ENCODE assay signal across 9 cellular contexts in the genomic region with DNA sequence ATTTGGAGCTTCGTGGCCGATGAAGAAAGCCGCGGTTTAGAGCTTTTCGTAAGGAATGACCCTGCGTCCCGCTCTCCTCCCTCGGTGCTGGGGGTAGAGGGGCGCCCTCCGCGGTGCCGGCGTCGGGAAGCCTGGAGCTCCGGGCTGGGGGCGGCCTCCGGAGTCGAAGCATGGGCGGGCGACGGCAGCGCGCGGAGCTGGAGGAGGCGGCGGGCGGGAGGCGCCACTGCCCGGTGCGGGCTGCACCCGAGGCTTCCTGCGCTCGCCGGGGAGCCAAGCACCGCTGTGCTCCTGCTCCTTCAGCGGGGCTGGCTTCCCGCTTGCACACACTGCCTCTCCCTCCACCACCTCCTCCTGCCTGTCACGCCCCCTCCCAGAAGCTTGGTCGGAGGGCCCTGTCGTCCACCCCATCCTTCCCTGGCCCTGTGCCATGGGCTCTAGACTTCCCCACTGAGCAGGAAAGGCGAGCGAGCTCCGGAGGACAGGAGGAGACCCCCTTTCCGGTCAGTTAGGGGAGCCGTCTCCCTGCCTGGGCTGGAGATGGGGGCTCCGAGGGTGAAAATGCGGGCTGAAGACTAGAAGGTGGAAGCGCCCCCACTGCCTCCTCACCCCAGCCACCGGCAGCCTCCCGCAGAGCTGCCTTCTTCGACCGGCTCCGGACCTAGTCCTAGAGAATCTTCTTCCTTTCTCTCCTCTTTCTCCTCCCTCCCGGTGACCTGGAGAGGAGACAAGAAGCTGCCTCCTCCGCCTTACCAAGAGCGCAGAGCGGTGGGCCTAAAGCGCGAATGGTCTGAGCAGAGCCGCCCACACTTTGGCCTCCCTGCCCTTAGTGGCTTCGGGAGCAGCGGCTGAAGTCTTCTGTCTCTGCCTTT. TPM values are rescaled to one million over a fixed set of nuclear protein-coding genes. Genes with fewer than 3 reads are reported as not detected.
DNase-seq lines count a peak whose midpoint lies in the region; ATAC-seq, FAIRE-seq and TF ChIP-seq lines count a peak whose summit lies in the region.
"Had no signal": no experiment of that assay in that cellular context is flagged by ENCODE, and none has a peak within 500 bp of the region (broad histone marks: within the 10 kb centered on the region; RNA-seq: fewer than 3 reads in every experiment).

No MANE protein-coding gene starts in this region.

- peak overlapping the region; percentile 94 for H3K4me2 ChIP-seq in astrocyte (ENCODE audit: low read length)

- no peak for TF ChIP-seq POLR2A in testis (IDR thresholded peaks at IDR 0.05)

- intact Hi-C loops in testis (cut with DNase I; ENCODE audit: low total_unique reads): no loop called here

- peaks cover 14% of the 10 kb centered on the region for H3K79me2 ChIP-seq in astrocyte (ENCODE audit: insufficient read depth, low read length)

- H4K20me1 ChIP-seq in astrocyte (ENCODE audit: insufficient read depth, low read length): no peaks in the 10 kb centered on the region

- no peaks in the 10 kb centered on the region for H3K9me3 ChIP-seq in astrocyte (ENCODE audit: insufficient read depth, low read depth, low read length)
- H3K9me3 ChIP-seq in iPS-15b (ENCODE audit: control insufficient read depth, insufficient read depth, low read length): no peaks in the 10 kb centered on the region
- H3K9me3 ChIP-seq in testis: no peaks in the 10 kb centered on the region

- no peaks in the 10 kb centered on the region for H3K4me1 Mint-ChIP-seq in T-helper 2 cell treated with Interferon-gamma antibody and Interleukin-4, amounts not matched to agents 5 μg/mL and 100 μg/mL, for 36 hours (ENCODE audit: low read depth)
- peaks cover 6% of the 10 kb centered on the region for H3K4me1 Mint-ChIP-seq in astrocyte (ENCODE audit: low read depth, unreplicated experiment)

- H3K27me3 ChIP-seq in astrocyte (ENCODE audit: insufficient read depth, low read length) (peaks cover 11% of the 10 kb centered on the region), iPS-15b (ENCODE audit: control insufficient read depth, insufficient read depth, low read length) (peaks cover 60% of the 10 kb centered on the region), testis (no peaks in the 10 kb centered on the region)

- no peak overlapping the region for H3K27ac Mint-ChIP-seq in T-helper 2 cell treated with Interferon-gamma antibody and Interleukin-4, amounts not matched to agents 5 μg/mL and 100 μg/mL, for 36 hours
- H3K27ac Mint-ChIP-seq in astrocyte (ENCODE audit: unreplicated experiment): no peak overlapping the region

- FAIRE-seq in astrocyte (lab: Jason Lieb, UNC): no peak
- FAIRE-seq: K562 had no signal

- H3K9ac ChIP-seq in astrocyte (ENCODE audit: low read length) (peak overlapping the region; percentile 80), iPS-15b (ENCODE audit: low read depth, low read length) (no peak overlapping the region)

- peaks cover 42% of the 10 kb centered on the region for H3K27me3 Mint-ChIP-seq in T-helper 2 cell treated with Interferon-gamma antibody and Interleukin-4, amounts not matched to agents 5 μg/mL and 100 μg/mL, for 36 hours (ENCODE audit: low read depth)
- H3K27me3 Mint-ChIP-seq in astrocyte (ENCODE audit: low read depth, unreplicated experiment): peaks cover 38% of the 10 kb centered on the region

- DNase-seq in T-helper 2 cell treated with Interferon-gamma antibody and Interleukin-4, amounts not matched to agents 5 μg/mL and 100 μg/mL, for 36 hours (ENCODE audit: low spot score): no peak
- DNase-seq in T-helper 2 cell: no peak
- DNase-seq in astrocyte (ENCODE audit: low read depth): peak; percentile 51
- peak; percentile 17 for DNase-seq in testis
- DNase-seq in activated T-cell treated with anti-CD3 and anti-CD28 coated beads for 4 hours: no peak
- no peak for DNase-seq in DMS53 treated with DMSO at 0.1 percent for 48 hours (lab: John Stamatoyannopoulos, UW; ENCODE audit: unreplicated experiment)

- no peak for ATAC-seq in GM19452 (IDR thresholded peaks at IDR 0.05; ENCODE audit: unreplicated experiment)
- ATAC-seq: K562 had no signal

- H3K4me3 Mint-ChIP-seq in T-helper 2 cell treated with Interferon-gamma antibody and Interleukin-4, amounts not matched to agents 5 μg/mL and 100 μg/mL, for 36 hours: peak overlapping the region; percentile 2
- peak overlapping the region; percentile 83 for H3K4me3 Mint-ChIP-seq in astrocyte (ENCODE audit: unreplicated experiment)

- no peaks in the 10 kb centered on the region for H3K36me3 ChIP-seq in astrocyte (ENCODE audit: insufficient read depth, low read length)
- no peaks in the 10 kb centered on the region for H3K36me3 ChIP-seq in iPS-15b (ENCODE audit: control insufficient read depth, insufficient read depth, low read length)
- H3K36me3 ChIP-seq in testis (ENCODE audit: low read depth, missing control alignments): no peaks in the 10 kb centered on the region

- WGBS in testis, 2 donors: 7 to 8% methylated on average over 16 to 62 of the region's 62 CpGs

- TF ChIP-seq CTCF in astrocyte (IDR thresholded peaks at IDR 0.05; ENCODE audit: insufficient read depth, low read depth, low read length) (no peak), testis (IDR thresholded peaks at IDR 0.05) (no peak)

- H3K4me1 ChIP-seq in astrocyte (ENCODE audit: insufficient read depth, low read length): peaks cover 38% of the 10 kb centered on the region
- peaks cover 6% of the 10 kb centered on the region for H3K4me1 ChIP-seq in iPS-15b (ENCODE audit: control insufficient read depth, insufficient read depth, low read length)
- no peaks in the 10 kb centered on the region for H3K4me1 ChIP-seq in testis

- H3K27ac ChIP-seq in astrocyte (ENCODE audit: low read depth, low read length) (peak overlapping the region; percentile 69), testis (no peak overlapping the region)

- H3K4me3 ChIP-seq in astrocyte (ENCODE audit: insufficient read depth, low read depth, low read length) (peak overlapping the region; percentile 65), iPS-15b (ENCODE audit: low read depth, low read length) (peak overlapping the region; percentile 63), testis (peak overlapping the region; percentile 36 to 38)
- H3K4me3 ChIP-seq: K562 had no signal

- no peaks in the 10 kb centered on the region for H3K36me3 Mint-ChIP-seq in T-helper 2 cell treated with Interferon-gamma antibody and Interleukin-4, amounts not matched to agents 5 μg/mL and 100 μg/mL, for 36 hours (ENCODE audit: low read depth)
- peaks cover 3% of the 10 kb centered on the region for H3K36me3 Mint-ChIP-seq in astrocyte (ENCODE audit: low read depth, unreplicated experiment)

- H2AFZ ChIP-seq in astrocyte (ENCODE audit: low read depth, low read length): peak overlapping the region; percentile 87

- H3K9me3 Mint-ChIP-seq in T-helper 2 cell treated with Interferon-gamma antibody and Interleukin-4, amounts not matched to agents 5 μg/mL and 100 μg/mL, for 36 hours: no peaks in the 10 kb centered on the region
- H3K9me3 Mint-ChIP-seq in astrocyte (ENCODE audit: unreplicated experiment): no peaks in the 10 kb centered on the region

RNA-seq across cellular contexts. Expression of a gene that starts 1.8 kb away (rescaled TPM):
- 3.2 and 3.5 TPM in 2 replicates for total RNA-seq in astrocyte
- 1 to 10 TPM; 1.9 to 3.3 TPM for total RNA-seq in testis
- polyA plus RNA-seq in testis (ENCODE audit: insufficient read depth, low read depth, low replicate concordance): 1.4 TPM
- total RNA-seq: K562 had no signal

Comparison
In these comparisons a context has a peak if more than half of its experiments do, and no peak if none do; other contexts are left out.
1. DNase-seq: peak in astrocyte (single experiment) and testis (single experiment); none in T-helper 2 cell treated with Interferon-gamma antibody and Interleukin-4, amounts not matched to agents 5 μg/mL and 100 μg/mL, for 36 hours (single experiment), T-helper 2 cell (0 of 5), activated T-cell treated with anti-CD3 and anti-CD28 coated beads for 4 hours (single experiment) and DMS53 treated with DMSO at 0.1 percent for 48 hours (single experiment).
2. Peak in every context shown above with its lines, with median percentiles within 50 percentile points of each other: H3K4me3 ChIP-seq.